Comparison of ENCODE assay signal across 5 cellular contexts in the genomic region with DNA sequence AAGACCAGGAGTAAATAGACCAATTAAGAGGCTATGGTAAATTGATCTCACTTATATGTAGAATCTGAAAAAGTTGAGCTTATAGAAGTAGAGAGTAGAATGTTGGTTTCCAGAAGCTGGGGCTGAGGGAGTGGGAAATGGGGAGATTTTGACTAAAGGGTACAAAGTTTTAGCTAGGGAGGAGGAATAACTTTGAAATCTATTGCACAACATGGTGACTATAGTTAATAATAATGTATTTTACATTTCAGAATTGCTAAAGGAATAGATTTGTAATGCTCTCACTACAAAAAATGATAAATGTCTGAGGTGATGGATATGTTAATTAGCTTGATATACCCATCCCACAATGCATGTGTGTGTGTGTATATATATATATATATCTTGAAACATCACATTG.
"Had no signal": no experiment of that assay in that cellular context is flagged by ENCODE, and none has a peak within 500 bp of the region (broad histone marks: within the 10 kb centered on the region; RNA-seq: fewer than 3 reads in every experiment).

No MANE protein-coding gene starts in this region.

- H3K4me2 ChIP-seq: GM23338, KMS-11 had no signal

- H3K27ac Mint-ChIP-seq: GM23338, H9 had no signal

- H3K27ac ChIP-seq: KMS-11 had no signal

- H3K4me3 ChIP-seq: GM23338 had no signal

- H3K4me1 Mint-ChIP-seq: GM23338 had no signal

- H2AFZ ChIP-seq: GM23338 had no signal

- ATAC-seq: GM23338 had no signal

- H3K9me3 Mint-ChIP-seq: GM23338, H9 had no signal

- H3K9ac ChIP-seq: KMS-11 had no signal

- H3K4me3 Mint-ChIP-seq: GM23338, H9 had no signal

- DNase-seq: H9, HCEC 1CT, KBM-7 had no signal
